ENCODE assay signal across 39 cellular contexts in genomic region chr1:56929492-56929891, GRCh38. TPM values are rescaled to one million over a fixed set of nuclear protein-coding genes. Genes with fewer than 3 reads are reported as not detected.
"Had no signal": no experiment of that assay in that cellular context is flagged by ENCODE, and none has a peak within 500 bp of the region (broad histone marks: within the 10 kb centered on the region; RNA-seq: fewer than 3 reads in every experiment).

No MANE protein-coding gene starts in this region.

- H3K4me3 ChIP-seq: adrenal gland, ascending aorta, body of pancreas, breast epithelium, cardiac muscle cell, colonic mucosa had no signal

- H3K4me1 ChIP-seq: adrenal gland, ascending aorta, body of pancreas, breast epithelium, colonic mucosa had no signal

- ATAC-seq: activated naive CD4-positive, alpha-beta T cell treated with anti-CD3 and anti-CD28 coated beads, Interleukin-2, amount 50 U/mL, for 72 hours; activated naive CD8-positive, alpha-beta T cell treated with anti-CD3 and anti-CD28 coated beads, Interleukin-2, amount 50 U/mL, for 24 hours; activated T-cell treated with anti-CD3 and anti-CD28 coated beads, Interleukin-2, amount 50 U/mL, for 72 hours; activated T-helper 17 cell treated with anti-CD3 and anti-CD28 coated beads, Interleukin-2, amount 50 U/mL, for 72 hours; body of pancreas had no signal

- H3K27ac ChIP-seq: adrenal gland, ascending aorta, body of pancreas, brain microvascular endothelial cell, breast epithelium, cardiac muscle cell, colonic mucosa had no signal

- H3K27me3 ChIP-seq: adrenal gland, ascending aorta, body of pancreas, brain microvascular endothelial cell, breast epithelium, cardiac muscle cell, colonic mucosa had no signal

- DNase-seq: activated effector memory CD4-positive, alpha-beta T cell treated with anti-CD3 and anti-CD28 coated beads, Interleukin-2, amount 50 U/mL, for 16 hours; activated effector memory CD4-positive, alpha-beta T cell treated with Interleukin-2 at 50 U/mL for 16 hours; activated gamma-delta T cell; activated gamma-delta T cell treated with Interleukin-2 at 50 U/mL for 16 hours; activated naive CD4-positive, alpha-beta T cell; activated naive CD4-positive, alpha-beta T cell treated with anti-CD3 and anti-CD28 coated beads for 36 hours; activated naive CD4-positive, alpha-beta T cell treated with anti-CD3 and anti-CD28 coated beads, Interleukin-2, amount 10 ng/mL, durations not matched to agents 7 days and 5 days; activated naive CD4-positive, alpha-beta T cell treated with anti-CD3 and anti-CD28 coated beads, Interleukin-2, amount 50 U/mL, for 16 hours; activated naive CD4-positive, alpha-beta T cell treated with Interleukin-2 at 50 U/mL for 16 hours; activated naive CD8-positive, alpha-beta T cell treated with anti-CD3 and anti-CD28 coated beads for 36 hours; activated naive CD8-positive, alpha-beta T cell treated with anti-CD3 and anti-CD28 coated beads, Interleukin-2, amount 10 ng/mL, durations not matched to agents 7 days and 5 days; activated naive CD8-positive, alpha-beta T cell treated with anti-CD3 and anti-CD28 coated beads, Interleukin-2, amount 50 U/mL, for 24 hours; activated T-cell treated with anti-CD3 and anti-CD28 coated beads, Interleukin-2, amount 50 U/mL, for 48 hours; activated T-cell treated with anti-CD3 and anti-CD28 coated beads, Interleukin-2, amount 50 U/mL, for 72 hours; adrenal gland; amniotic stem cell; amygdala; anterior cingulate cortex; aorta; body of pancreas; brain microvascular endothelial cell; caudate nucleus; central memory CD4-positive, alpha-beta T cell; cerebellar nuclear complex; colonic mucosa had no signal

- FAIRE-seq: bronchial epithelial cell, colon had no signal

- H3K36me3 ChIP-seq: adrenal gland, ascending aorta, brain microvascular endothelial cell, breast epithelium, cardiac muscle cell, colonic mucosa had no signal

- H3K9me3 ChIP-seq: adrenal gland, ascending aorta, body of pancreas, breast epithelium, colonic mucosa had no signal

RNA-seq across cellular contexts. Expression of gene C8B, which starts 36.3 kb away (rescaled TPM):
- total RNA-seq: activated naive CD4-positive, alpha-beta T cell treated with anti-CD3 and anti-CD28 coated beads for 36 hours; activated naive CD4-positive, alpha-beta T cell treated with anti-CD3 and anti-CD28 coated beads, Interleukin-2, amount 50 U/mL, for 72 hours; activated naive CD8-positive, alpha-beta T cell treated with anti-CD3 and anti-CD28 coated beads for 36 hours; activated naive CD8-positive, alpha-beta T cell treated with anti-CD3 and anti-CD28 coated beads, Interleukin-2, amount 10 ng/mL, durations not matched to agents 7 days and 5 days; activated T-cell treated with anti-CD3 and anti-CD28 coated beads, Interleukin-2, amount 50 U/mL, for 72 hours; activated T-helper 1 cell treated with anti-CD3 and anti-CD28 coated beads, Interleukin-12 subunit alpha, Interleukin-12 subunit beta, Interleukin-2, Interleukin-4 antibody, amounts not matched to agents 30 ng/mL and 10 ng/mL and 1 ng/mL, durations not matched to agents 14 hours and 24 hours and 36 hours; activated T-helper 17 cell treated with anti-CD3 and anti-CD28 coated beads, Interleukin-2, amount 50 U/mL, for 72 hours; activated T-helper 2 cell treated with anti-CD3 and anti-CD28 coated beads, Interferon-gamma antibody, Interleukin-2, Interleukin-4, amounts not matched to agents 10 μg/mL and 5 μg/mL and 100 μg/mL, durations not matched to agents 14 hours and 24 hours and 36 hours; adrenal gland; aorta; astrocyte; body of pancreas; breast epithelium; bronchial epithelial cell; cardiac muscle cell; cardiac septum; cerebellum; chondrocyte; colonic mucosa had no signal
- polyA plus RNA-seq: adipose tissue, aorta, cardiac muscle cell had no signal
